Comparison of ENCODE assay signal across 24 cellular contexts in genomic region chr4:72205831-72206230, GRCh38.
DNase-seq lines count a peak whose midpoint lies in the region.
"Had no signal": no experiment of that assay in that cellular context is flagged by ENCODE, and none has a peak within 500 bp of the region (broad histone marks: within the 10 kb centered on the region; RNA-seq: fewer than 3 reads in every experiment).

No MANE protein-coding gene starts in this region.

- DNase-seq in Daoy (ENCODE audit: low read depth) (peak; percentile 3), NCI-H226 (peak; percentile 88), amniotic epithelial cell (ENCODE audit: low read depth) (peak; percentile 4), islet precursor cell (peak; percentile 49), NCI-H187 treated with DMSO at 0.1 percent for 48 hours (lab: John Stamatoyannopoulos, UW) (no peak), NCI-H1930 (lab: John Stamatoyannopoulos, UW) (no peak), H4 (ENCODE audit: low spot score) (no peak)
- DNase-seq in activated CD8-positive, alpha-beta memory T cell treated with anti-CD3 and anti-CD28 coated beads for 24 hours, result no peak
- DNase-seq: AML-193; C1 segment of cervical spinal cord; Calu3; CD8-positive, alpha-beta T cell; DMS153; GOT3; KG1; NCI-H1092; NCI-H1436; NCI-H2029; NCI-H345; NCI-H524 treated with DMSO at 0.1 percent for 48 hours; NCI-H82; RPMI8226; SIG-M5; SK-N-SH had no signal

Comparison
In these comparisons a context has a peak if more than half of its experiments do, and no peak if none do; other contexts are left out.
1. DNase-seq: peak in Daoy (single experiment), NCI-H226 (single experiment), amniotic epithelial cell (single experiment) and islet precursor cell (single experiment); none in NCI-H187 treated with DMSO at 0.1 percent for 48 hours (single experiment), NCI-H1930 (0 of 2), activated CD8-positive, alpha-beta memory T cell treated with anti-CD3 and anti-CD28 coated beads for 24 hours (single experiment) and H4 (single experiment).